Comparison of ENCODE assay signal across 8 cellular contexts in the genomic region with DNA sequence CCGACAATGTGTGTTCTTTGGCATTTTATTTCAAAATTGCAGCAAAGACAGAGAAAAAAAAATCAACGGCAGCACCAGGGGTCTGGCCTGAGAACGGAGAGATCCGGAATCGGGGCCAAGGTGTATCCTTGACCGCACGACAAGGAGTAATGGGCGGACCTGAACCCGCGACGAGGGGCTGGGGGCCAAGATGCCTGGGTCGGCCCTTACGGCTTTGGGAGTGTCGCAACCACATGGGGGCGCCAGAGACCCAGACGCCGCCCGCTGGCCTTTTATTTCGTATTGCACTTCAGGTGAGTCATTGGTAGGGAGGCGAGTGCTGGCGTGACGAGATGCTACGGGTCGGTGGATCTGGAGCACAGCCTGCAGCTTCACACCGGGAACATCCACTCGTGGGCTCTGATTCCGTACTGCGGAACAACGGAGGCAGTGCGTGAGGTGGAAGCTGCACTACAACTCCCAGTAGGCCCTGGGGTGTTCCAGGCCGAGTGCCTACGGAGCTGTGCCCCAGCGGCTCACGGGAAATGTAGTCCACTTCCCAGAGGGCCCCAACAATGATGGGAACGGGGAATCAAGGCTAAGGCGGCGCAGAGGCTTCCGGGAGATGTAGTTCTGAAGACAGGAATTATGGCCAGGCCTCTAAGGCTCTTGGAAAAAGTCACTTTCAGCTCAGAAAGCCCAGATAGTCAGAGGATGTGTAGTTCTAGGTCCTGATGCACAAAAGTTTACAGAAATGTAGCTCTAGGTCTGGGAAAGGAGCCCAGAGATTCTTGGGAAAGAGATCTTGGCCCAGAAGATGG. TPM values are rescaled to one million over a fixed set of nuclear protein-coding genes. Genes with fewer than 3 reads are reported as not detected.
DNase-seq lines count a peak whose midpoint lies in the region; ATAC-seq, FAIRE-seq and TF ChIP-seq lines count a peak whose summit lies in the region.

No MANE protein-coding gene starts in this region.

- no peaks in the 10 kb centered on the region for H3K9me2 ChIP-seq in SU-DHL-6 (replicated peaks; ENCODE audit: insufficient read depth, low read length)

- no peaks in the 10 kb centered on the region for H3K9me3 ChIP-seq in SU-DHL-6 (ENCODE audit: insufficient read depth, low read length)
- H3K9me3 ChIP-seq in pancreas: no peaks in the 10 kb centered on the region
- H3K9me3 ChIP-seq in thyroid gland: no peaks in the 10 kb centered on the region

- FAIRE-seq in pancreas (lab: Jason Lieb, UNC): peak; percentile 65

- WGBS in pancreas, 2 donors: 2 to 4% methylated on average over 38 of the region's 38 CpGs
- WGBS in thyroid gland, 2 donors: 2% methylated on average over 26 to 31 of the region's 38 CpGs

- H3F3A ChIP-seq in SU-DHL-6 (ENCODE audit: insufficient read depth): no peaks in the 10 kb centered on the region

- no peaks in the 10 kb centered on the region for H3K79me2 ChIP-seq in SU-DHL-6 (ENCODE audit: insufficient read depth, low read length)

- H4K20me1 ChIP-seq in SU-DHL-6 (ENCODE audit: low read depth, low read length): no peaks in the 10 kb centered on the region

- H3K9ac ChIP-seq in SU-DHL-6 (ENCODE audit: low read length): peak overlapping the region; percentile 33

- H3K4me3 ChIP-seq in SU-DHL-6 (ENCODE audit: insufficient read depth, low read length, poor library complexity, severe bottlenecking): peak overlapping the region; percentile 51
- peak overlapping the region in 3 of 4 donors; percentile 5 to 51 (median 38) for H3K4me3 ChIP-seq in pancreas
- no peak overlapping the region for H3K4me3 ChIP-seq in thyroid gland (replicated peaks in 1 of 3)

- H2AFZ ChIP-seq in SU-DHL-6 (ENCODE audit: low read depth, low read length, severe bottlenecking): peak overlapping the region; percentile 69

- peak in 1 of 2 donors; percentile 15 for TF ChIP-seq POLR2A in thyroid gland (IDR thresholded peaks at IDR 0.05)

- H3K36me3 ChIP-seq in SU-DHL-6 (ENCODE audit: low read length) (no peaks in the 10 kb centered on the region), pancreas (no peaks in the 10 kb centered on the region), thyroid gland (peaks cover 0 to 3% of the 10 kb centered on the region in 2 donors)

- H3K27me3 ChIP-seq in SU-DHL-6 (ENCODE audit: low read length): no peaks in the 10 kb centered on the region
- H3K27me3 ChIP-seq in pancreas: no peaks in the 10 kb centered on the region
- no peaks in the 10 kb centered on the region for H3K27me3 ChIP-seq in thyroid gland

- H3K4me1 ChIP-seq in pancreas (no peaks in the 10 kb centered on the region), thyroid gland (peaks cover 6 to 18% of the 10 kb centered on the region in 2 donors)

- TF ChIP-seq CTCF in SU-DHL-6 (IDR thresholded peaks at IDR 0.05; ENCODE audit: insufficient read depth, low read length, poor library complexity, severe bottlenecking) (peak; percentile 93), pancreas (IDR thresholded peaks at IDR 0.05) (peak; percentile 91 to 95 (median 92)), thyroid gland (IDR thresholded peaks at IDR 0.05) (peak; percentile 83 to 99 (median 97))

- H3K27ac ChIP-seq in SU-DHL-6 (ENCODE audit: low read depth, low read length) (no peak overlapping the region), pancreas (peak overlapping the region; percentile 9 to 68 (median 56)), thyroid gland (peak overlapping the region; percentile 85 to 98 (median 86))

- DNase-seq in GM03348 (ENCODE audit: low spot score) (peak; percentile 95), NCI-H1105 (lab: John Stamatoyannopoulos, UW) (peak; percentile 94), Right ventricle myocardium superior (peak; percentile 94), pancreas (peak; percentile 89 to 96 (median 90)), thyroid gland (peak; percentile 95 to 97)
- DNase-seq in activated naive CD8-positive, alpha-beta T cell treated with anti-CD3 and anti-CD28 coated beads, Interleukin-2, amount 50 U/mL, for 16 hours (ENCODE audit: low read depth, low spot score): peak; percentile 63

- intact Hi-C loops in Right ventricle myocardium superior (cut with DNase I) (no loop called here), pancreas (cut with DNase I) (loop anchor here (2.0 to 10.0 kb wide), 4 partner anchors 42 to 172 kb away; a partner anchor contains a TSS), thyroid gland (cut with DNase I) (loop anchor here (2.0 to 5.0 kb wide), 2 partner anchors 42 to 177 kb away; a partner anchor contains a TSS)

- H3K4me2 ChIP-seq in SU-DHL-6 (ENCODE audit: low read depth, low read length, poor library complexity, severe bottlenecking): peak overlapping the region; percentile 53

- ATAC-seq in HG02610 (IDR thresholded peaks at IDR 0.05; ENCODE audit: unreplicated experiment) (peak; percentile 79), Right ventricle myocardium superior (ENCODE audit: poor library complexity) (peak; percentile 99), pancreas (peak; percentile 96 to 99 (median 99))

RNA-seq across cellular contexts. Expression of a gene that starts 15.6 kb away (rescaled TPM):
- 59.5 TPM for total RNA-seq in Right ventricle myocardium superior
- total RNA-seq in pancreas: 10 to 100 TPM; 26.6 to 53.8 (median 36.3) TPM
- 10 to 100 TPM; 59.7 to 91.8 TPM for polyA plus RNA-seq in pancreas
- total RNA-seq in thyroid gland: 10 to 100 TPM; 35.4 to 52.8 (median 45.9) TPM

RNA-seq across cellular contexts. Expression of a gene that starts 39.9 kb away (rescaled TPM):
- total RNA-seq in Right ventricle myocardium superior (not detected), pancreas (under 1 TPM in 1 of 6 donors, not detected in 5; 0.51 TPM), thyroid gland (not detected)
- not detected for polyA plus RNA-seq in pancreas

RNA-seq across cellular contexts. Expression of a gene that starts 41.0 kb away (rescaled TPM):
- 1.9 TPM for total RNA-seq in Right ventricle myocardium superior
- 1 to 10 TPM in 4 of 6 donors, under 1 TPM in 2; 0.69 to 4.0 (median 1.7) TPM for total RNA-seq in pancreas
- polyA plus RNA-seq in pancreas: 10 to 100 TPM in 1 of 2 donors, 1 to 10 TPM in 1; 8.5 to 25.4 TPM
- 10 to 100 TPM; 11.9 to 46.8 (median 22.2) TPM for total RNA-seq in thyroid gland

RNA-seq across cellular contexts. Expression of a gene that starts 42.8 kb away (rescaled TPM):
- total RNA-seq in Right ventricle myocardium superior (1.8 TPM), pancreas (10 to 100 TPM in 4 of 6 donors, 1 to 10 TPM in 2; 6.5 to 29.7 (median 12.6) TPM), thyroid gland (1 to 10 TPM; 1.7 to 3.0 (median 2.0) TPM)
- polyA plus RNA-seq in pancreas: 10 to 100 TPM in 1 of 2 donors, 1 to 10 TPM in 1; 7.7 to 12.7 TPM

RNA-seq across cellular contexts. Expression of a gene that starts 48.5 kb away (rescaled TPM):
- total RNA-seq in Right ventricle myocardium superior: 0.73 TPM
- total RNA-seq in pancreas: 1 to 10 TPM in 4 of 6 donors, under 1 TPM in 2; 0.73 to 4.6 (median 1.9) TPM
- 1 to 10 TPM; 1.9 to 3.8 TPM for polyA plus RNA-seq in pancreas
- total RNA-seq in thyroid gland: 1 to 10 TPM in 2 of 4 donors, not detected in 2; 1.1 TPM

Comparison
In these comparisons a context has a peak if more than half of its experiments do, and no peak if none do; other contexts are left out.
1. H3K4me3 ChIP-seq: peak in SU-DHL-6 (single experiment) and pancreas (3 of 4); none in thyroid gland (0 of 3).
2. Peak in every context shown above with its lines, with median percentiles within 50 percentile points of each other: DNase-seq, ATAC-seq and CTCF ChIP-seq.